ENCODE assay signal across 14 cellular contexts in genomic region chr1:25484533-25484932, GRCh38.
"Had no signal": no experiment of that assay in that cellular context is flagged by ENCODE, and none has a peak within 500 bp of the region (broad histone marks: within the 10 kb centered on the region; RNA-seq: fewer than 3 reads in every experiment).

No MANE protein-coding gene starts in this region.

- H3K4me3 Mint-ChIP-seq: activated CD4-positive, alpha-beta memory T cell treated with anti-CD3 and anti-CD28 coated beads, Interleukin-2, amount 10 ng/mL, durations not matched to agents 7 days and 5 days; activated naive CD4-positive, alpha-beta T cell treated with anti-CD3 and anti-CD28 coated beads for 36 hours; activated T-cell treated with anti-CD3 and anti-CD28 coated beads, Interleukin-2, amount 50 U/mL, for 72 hours; natural killer cell treated with Interleukin-12 subunit alpha and Interleukin-12 subunit beta and Interleukin-15 and Interleukin-18, amount 100 ng/mL, for 72 hours had no signal

- H3K27ac Mint-ChIP-seq: activated CD4-positive, alpha-beta memory T cell treated with anti-CD3 and anti-CD28 coated beads, Interleukin-2, amount 10 ng/mL, durations not matched to agents 7 days and 5 days; activated naive CD4-positive, alpha-beta T cell treated with anti-CD3 and anti-CD28 coated beads for 36 hours; natural killer cell treated with Interleukin-12 subunit alpha and Interleukin-12 subunit beta and Interleukin-15 and Interleukin-18, amount 100 ng/mL, for 72 hours had no signal

- H3K4me1 ChIP-seq: upper lobe of left lung had no signal

- H3K9me3 Mint-ChIP-seq: activated CD4-positive, alpha-beta memory T cell treated with anti-CD3 and anti-CD28 coated beads, Interleukin-2, amount 10 ng/mL, durations not matched to agents 7 days and 5 days; activated naive CD4-positive, alpha-beta T cell treated with anti-CD3 and anti-CD28 coated beads for 36 hours; activated T-cell treated with anti-CD3 and anti-CD28 coated beads, Interleukin-2, amount 50 U/mL, for 72 hours; natural killer cell treated with Interleukin-12 subunit alpha and Interleukin-12 subunit beta and Interleukin-15 and Interleukin-18, amount 100 ng/mL, for 72 hours had no signal

- H3K27me3 ChIP-seq: body of pancreas, gastroesophageal sphincter, upper lobe of left lung had no signal

- H3K9me3 ChIP-seq: body of pancreas, gastroesophageal sphincter, upper lobe of left lung had no signal

- H3K27me3 Mint-ChIP-seq: activated CD4-positive, alpha-beta memory T cell treated with anti-CD3 and anti-CD28 coated beads, Interleukin-2, amount 10 ng/mL, durations not matched to agents 7 days and 5 days; natural killer cell treated with Interleukin-12 subunit alpha and Interleukin-12 subunit beta and Interleukin-15 and Interleukin-18, amount 100 ng/mL, for 72 hours had no signal

- H3K4me3 ChIP-seq: body of pancreas, coronary artery, gastroesophageal sphincter, upper lobe of left lung had no signal

- H3K27ac ChIP-seq: coronary artery, upper lobe of left lung had no signal

- DNase-seq: activated CD4-positive, alpha-beta memory T cell treated with anti-CD3 and anti-CD28 coated beads, Interleukin-2, amount 10 ng/mL, durations not matched to agents 7 days and 5 days; activated naive CD4-positive, alpha-beta T cell treated with anti-CD3 and anti-CD28 coated beads for 36 hours; activated T-cell treated with anti-CD3 and anti-CD28 coated beads, Interleukin-2, amount 50 U/mL, for 72 hours; amniotic stem cell; central memory CD4-positive, alpha-beta T cell; effector CD8-positive, alpha-beta T cell; kidney glomerular epithelial cell; mammary epithelial cell; T-helper 9 cell; upper lobe of left lung had no signal

- ATAC-seq: activated T-cell treated with anti-CD3 and anti-CD28 coated beads, Interleukin-2, amount 50 U/mL, for 72 hours; gastroesophageal sphincter; natural killer cell treated with Interleukin-12 subunit alpha and Interleukin-12 subunit beta and Interleukin-15 and Interleukin-18, amount 100 ng/mL, for 72 hours had no signal
